Comparison of ENCODE assay signal across 1 cellular context in the genomic region with DNA sequence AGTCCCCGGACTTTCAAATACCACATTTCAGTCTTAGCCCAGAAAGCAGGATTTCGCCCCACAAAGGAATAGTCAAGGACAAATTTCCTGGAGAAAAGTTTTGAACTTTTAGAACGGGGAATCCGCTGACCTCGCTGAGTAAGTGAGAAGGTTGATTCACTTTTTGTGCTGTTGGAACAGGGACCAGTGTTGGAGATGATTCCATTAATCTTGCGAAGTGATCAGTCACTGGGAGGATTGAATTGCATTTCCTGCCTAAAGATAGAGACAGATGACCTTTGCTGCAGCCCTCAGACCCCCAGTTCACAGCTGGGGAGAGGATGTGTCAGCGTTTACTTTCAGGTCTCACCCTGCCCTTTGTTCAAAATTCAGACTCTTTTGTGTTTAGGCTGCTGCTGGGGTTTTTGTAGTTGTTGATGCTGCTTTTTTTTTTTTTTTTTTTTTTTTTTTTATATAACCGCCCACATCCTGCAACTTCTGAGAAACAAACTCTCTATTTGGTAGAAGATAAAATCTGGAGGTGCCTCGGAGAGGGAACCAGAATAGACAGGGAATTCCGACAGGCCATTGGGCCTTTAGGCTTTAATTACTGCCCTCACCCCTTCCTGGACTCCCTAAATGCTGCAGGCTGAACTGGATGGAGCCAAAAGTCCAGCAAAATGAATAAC.
TF ChIP-seq lines count a peak whose summit lies in the region.

No MANE protein-coding gene starts in this region.

TF ChIP-seq in GM12878, 131 proteins besides CTCF, POLR2A, EP300 and RAD21 (continued from another document):
- TF ChIP-seq, protein P1, sequence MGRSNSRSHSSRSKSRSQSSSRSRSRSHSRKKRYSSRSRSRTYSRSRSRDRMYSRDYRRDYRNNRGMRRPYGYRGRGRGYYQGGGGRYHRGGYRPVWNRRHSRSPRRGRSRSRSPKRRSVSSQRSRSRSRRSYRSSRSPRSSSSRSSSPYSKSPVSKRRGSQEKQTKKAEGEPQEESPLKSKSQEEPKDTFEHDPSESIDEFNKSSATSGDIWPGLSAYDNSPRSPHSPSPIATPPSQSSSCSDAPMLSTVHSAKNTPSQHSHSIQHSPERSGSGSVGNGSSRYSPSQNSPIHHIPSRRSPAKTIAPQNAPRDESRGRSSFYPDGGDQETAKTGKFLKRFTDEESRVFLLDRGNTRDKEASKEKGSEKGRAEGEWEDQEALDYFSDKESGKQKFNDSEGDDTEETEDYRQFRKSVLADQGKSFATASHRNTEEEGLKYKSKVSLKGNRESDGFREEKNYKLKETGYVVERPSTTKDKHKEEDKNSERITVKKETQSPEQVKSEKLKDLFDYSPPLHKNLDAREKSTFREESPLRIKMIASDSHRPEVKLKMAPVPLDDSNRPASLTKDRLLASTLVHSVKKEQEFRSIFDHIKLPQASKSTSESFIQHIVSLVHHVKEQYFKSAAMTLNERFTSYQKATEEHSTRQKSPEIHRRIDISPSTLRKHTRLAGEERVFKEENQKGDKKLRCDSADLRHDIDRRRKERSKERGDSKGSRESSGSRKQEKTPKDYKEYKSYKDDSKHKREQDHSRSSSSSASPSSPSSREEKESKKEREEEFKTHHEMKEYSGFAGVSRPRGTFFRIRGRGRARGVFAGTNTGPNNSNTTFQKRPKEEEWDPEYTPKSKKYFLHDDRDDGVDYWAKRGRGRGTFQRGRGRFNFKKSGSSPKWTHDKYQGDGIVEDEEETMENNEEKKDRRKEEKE (IDR thresholded peaks at IDR 0.05): no peak
- TF ChIP-seq PAX8 (IDR thresholded peaks at IDR 0.05): no peak
- peak; percentile 43 for TF ChIP-seq SP1 (IDR thresholded peaks at IDR 0.05; ENCODE audit: low read depth, low read length)
- no peak for TF ChIP-seq SUZ12 (IDR thresholded peaks at IDR 0.05; ENCODE audit: unreplicated experiment)
- TF ChIP-seq PAX5 (IDR thresholded peaks at IDR 0.05; ENCODE audit: borderline replicate concordance, low read depth, low read length): 0 out of 2 replicates have a peak, but pooled peaks have one; percentile 37
